Comparison of ENCODE assay signal across 9 cellular contexts in genomic region chr17:81967533-81968395, GRCh38. TPM values are rescaled to one million over a fixed set of nuclear protein-coding genes. Genes with fewer than 3 reads are reported as not detected.
DNase-seq lines count a peak whose midpoint lies in the region; ATAC-seq, FAIRE-seq and TF ChIP-seq lines count a peak whose summit lies in the region.
"Had no signal": no experiment of that assay in that cellular context is flagged by ENCODE, and none has a peak within 500 bp of the region (broad histone marks: within the 10 kb centered on the region; RNA-seq: fewer than 3 reads in every experiment).

No MANE protein-coding gene starts in this region.

- H3K36me3 ChIP-seq in bronchial epithelial cell (ENCODE audit: control insufficient read depth, insufficient read depth, low read length) (no peaks in the 10 kb centered on the region), kidney (ENCODE audit: control insufficient read depth in 1 of 2, insufficient read depth in 2 of 2, low read length in 2 of 2) (no peaks in the 10 kb centered on the region)

- H3K27ac ChIP-seq in kidney (ENCODE audit: low read depth in 2 of 2, low read length in 2 of 2), result no peak overlapping the region
- H3K27ac ChIP-seq in foreskin keratinocyte, result no peak overlapping the region

- H3K27me3 ChIP-seq in bronchial epithelial cell (ENCODE audit: control insufficient read depth, insufficient read depth, low read length), result peaks cover 10% of the 10 kb centered on the region
- peaks cover 57% of the 10 kb centered on the region for H3K27me3 ChIP-seq in foreskin keratinocyte

- no peak overlapping the region for H3K9ac ChIP-seq in kidney (ENCODE audit: low read length in 2 of 2)

- no peak for ATAC-seq in GM18868 (IDR thresholded peaks at IDR 0.05; ENCODE audit: unreplicated experiment)
- no peak for ATAC-seq in foreskin keratinocyte

- no peaks in the 10 kb centered on the region for H3K9me3 ChIP-seq in kidney (ENCODE audit: control insufficient read depth in 1 of 2, low read length in 2 of 2)

- peak; percentile 89 for DNase-seq in GM19238 (ENCODE audit: insufficient read length, low spot score)
- DNase-seq in NCI-H1105 (lab: John Stamatoyannopoulos, UW), result peak; percentile 83
- peak; percentile 58 to 75 (median 72) for DNase-seq in activated CD4-positive, CD25-positive, alpha-beta regulatory T cell (lab: John Stamatoyannopoulos, UW)
- peak; percentile 4 for DNase-seq in bronchial epithelial cell (ENCODE audit: low read depth)
- peak; percentile 91 for DNase-seq in kidney
- peak; percentile 90 for DNase-seq in stimulated activated CD4-positive, alpha-beta T cell treated with anti-CD3 and anti-CD28 coated beads, Interleukin-1b, Interleukin-23, amount 100 ng/mL, for 48 hours
- no peak for DNase-seq in foreskin keratinocyte

- H3K4me3 ChIP-seq in bronchial epithelial cell (ENCODE audit: low read depth, low read length) (no peak overlapping the region), kidney (ENCODE audit: low read length in 2 of 2) (no peak overlapping the region)

- TF ChIP-seq CTCF in bronchial epithelial cell (IDR thresholded peaks at IDR 0.05; ENCODE audit: insufficient read depth, low read length, severe bottlenecking), result no peak
- TF ChIP-seq CTCF in kidney (IDR thresholded peaks at IDR 0.05; ENCODE audit: borderline replicate concordance, extremely low read depth, insufficient read depth), result no peak
- TF ChIP-seq CTCF in foreskin keratinocyte (conservative IDR thresholded peaks at IDR 0.05), result no peak

- no peak for FAIRE-seq in bronchial epithelial cell (lab: Jason Lieb, UNC)
- FAIRE-seq in kidney (lab: Jason Lieb, UNC), result no peak
- FAIRE-seq: islet of Langerhans had no signal

- H3K4me1 ChIP-seq in kidney (ENCODE audit: control insufficient read depth in 1 of 2, insufficient read depth in 1 of 2, low read depth in 1 of 2, low read length in 2 of 2) (peaks cover 0 to 10% of the 10 kb centered on the region in 2 donors), foreskin keratinocyte (no peaks in the 10 kb centered on the region)

- intact Hi-C loops in kidney (cut with DNase I), result loop anchor here (10.0 kb wide), 1 partner anchor 47 kb away; no protein-coding TSS in a partner anchor

RNA-seq across cellular contexts. Expression of gene NOTUM, which starts 6.8 kb away (rescaled TPM):
- total RNA-seq in bronchial epithelial cell, result 0.13 TPM in 1 of 2 replicates, not detected in the other
- not detected for total RNA-seq in kidney
- not detected for polyA plus RNA-seq in kidney (ENCODE audit: insufficient read depth, low read depth, low replicate concordance)
- not detected in 2 replicates for total RNA-seq in foreskin keratinocyte
- polyA plus RNA-seq in foreskin keratinocyte, result not detected in 2 replicates

RNA-seq across cellular contexts. Expression of gene ASPSCR1, which starts 9.7 kb away (rescaled TPM):
- total RNA-seq in bronchial epithelial cell, result 22.6 and 32.1 TPM in 2 replicates
- total RNA-seq in kidney, result 35.2 TPM
- polyA plus RNA-seq in kidney (ENCODE audit: insufficient read depth, low read depth, low replicate concordance), result 57.5 TPM
- total RNA-seq in foreskin keratinocyte, result 16.7 and 20.2 TPM in 2 replicates
- polyA plus RNA-seq in foreskin keratinocyte, result 16.6 and 21.5 TPM in 2 replicates

RNA-seq across cellular contexts. Expression of gene MYADML2, which starts 20.7 kb away (rescaled TPM):
- not detected in 2 replicates for total RNA-seq in bronchial epithelial cell
- total RNA-seq in kidney, result not detected
- polyA plus RNA-seq in kidney (ENCODE audit: insufficient read depth, low read depth, low replicate concordance), result not detected
- total RNA-seq in foreskin keratinocyte, result not detected in 2 replicates
- polyA plus RNA-seq in foreskin keratinocyte, result not detected in 2 replicates

RNA-seq across cellular contexts. Expression of gene PYCR1, which starts 30.7 kb away (rescaled TPM):
- total RNA-seq in bronchial epithelial cell, result 152 and 178 TPM in 2 replicates
- total RNA-seq in kidney, result 14.2 TPM
- polyA plus RNA-seq in kidney (ENCODE audit: insufficient read depth, low read depth, low replicate concordance), result 7.9 TPM
- 65.6 and 103 TPM in 2 replicates for total RNA-seq in foreskin keratinocyte
- polyA plus RNA-seq in foreskin keratinocyte, result 85.0 and 130 TPM in 2 replicates

RNA-seq across cellular contexts. Expression of gene MAFG, which starts 40.2 kb away (rescaled TPM):
- total RNA-seq in bronchial epithelial cell, result 16.8 and 19.6 TPM in 2 replicates
- 18.2 TPM for total RNA-seq in kidney
- 8.3 TPM for polyA plus RNA-seq in kidney (ENCODE audit: insufficient read depth, low read depth, low replicate concordance)
- total RNA-seq in foreskin keratinocyte, result 13.3 and 13.5 TPM in 2 replicates
- polyA plus RNA-seq in foreskin keratinocyte, result 7.2 and 8.6 TPM in 2 replicates

Comparison
In these comparisons a context has a peak if more than half of its experiments do, and no peak if none do; other contexts are left out.
1. DNase-seq: peak in GM19238 (single experiment), NCI-H1105 (single experiment), activated CD4-positive, CD25-positive, alpha-beta regulatory T cell (4 of 4), bronchial epithelial cell (single experiment), kidney (single experiment) and stimulated activated CD4-positive, alpha-beta T cell treated with anti-CD3 and anti-CD28 coated beads, Interleukin-1b, Interleukin-23, amount 100 ng/mL, for 48 hours (single experiment); none in foreskin keratinocyte (0 of 2).